Comparison of ENCODE assay signal across 8 cellular contexts in the genomic region with DNA sequence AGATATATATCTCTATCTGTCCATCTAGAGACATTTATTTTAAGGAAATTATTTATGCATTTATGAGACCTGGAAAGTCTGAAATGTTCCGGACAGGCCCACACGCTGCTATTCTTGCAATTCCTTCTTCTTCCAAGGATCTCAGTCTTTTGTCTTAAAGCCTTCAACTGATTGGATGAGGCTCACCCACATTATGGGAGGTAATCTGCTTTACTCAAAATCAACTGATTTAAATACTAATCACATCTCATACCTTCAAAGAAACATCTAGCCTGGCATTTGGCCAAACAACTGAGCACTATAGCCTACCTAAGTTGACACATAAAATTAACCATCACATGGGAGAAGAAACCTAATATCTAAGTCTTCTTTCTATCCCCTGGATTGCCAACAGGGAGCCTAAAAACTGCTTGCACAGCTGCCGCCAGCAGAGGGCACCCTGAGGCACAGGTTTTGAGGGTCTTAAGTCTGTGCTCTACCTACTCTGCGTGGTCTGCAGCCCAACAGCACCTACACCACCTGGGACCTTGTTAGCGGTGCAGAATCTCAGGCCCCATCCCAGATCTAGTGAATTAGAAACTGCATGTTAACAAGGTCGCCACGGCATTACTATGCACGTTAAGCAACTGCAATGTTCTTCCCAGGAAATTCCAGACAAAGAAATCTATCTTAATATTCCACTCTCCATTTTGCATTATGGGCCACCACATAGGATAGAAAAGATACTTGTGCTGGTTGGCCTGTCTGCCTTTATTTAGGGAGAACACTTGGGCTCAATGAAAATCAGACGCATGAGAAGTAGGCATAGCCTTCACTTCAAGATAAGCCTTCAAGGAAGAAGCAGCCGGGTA.
DNase-seq lines count a peak whose midpoint lies in the region; ATAC-seq, FAIRE-seq and TF ChIP-seq lines count a peak whose summit lies in the region.

No MANE protein-coding gene starts in this region.

- H3K4me1 ChIP-seq in keratinocyte (ENCODE audit: control insufficient read depth, extremely low read depth, insufficient read depth, low read length) = no peaks in the 10 kb centered on the region

- H3K9me1 ChIP-seq in keratinocyte (ENCODE audit: control insufficient read depth, extremely low read depth, insufficient read depth, low read length) = no peaks in the 10 kb centered on the region

- peaks cover 5% of the 10 kb centered on the region for H3K9me3 Mint-ChIP-seq in activated naive CD4-positive, alpha-beta T cell treated with anti-CD3 and anti-CD28 coated beads, Interleukin-2, amount 10 ng/mL, durations not matched to agents 7 days and 5 days

- no peaks in the 10 kb centered on the region for H3K79me2 ChIP-seq in keratinocyte (ENCODE audit: control insufficient read depth, insufficient read depth, low read length)

- H3K27ac ChIP-seq in VCaP = no peak overlapping the region
- H3K27ac ChIP-seq in keratinocyte (ENCODE audit: control insufficient read depth, insufficient read depth, low read length) = no peak overlapping the region

- H3K27me3 ChIP-seq in keratinocyte (ENCODE audit: control insufficient read depth, extremely low read depth, insufficient read depth, low read length) = no peaks in the 10 kb centered on the region

- no peak overlapping the region for H2AFZ ChIP-seq in keratinocyte (ENCODE audit: control insufficient read depth, low read length)

- H3K27me3 Mint-ChIP-seq in activated naive CD4-positive, alpha-beta T cell treated with anti-CD3 and anti-CD28 coated beads, Interleukin-2, amount 10 ng/mL, durations not matched to agents 7 days and 5 days = no peaks in the 10 kb centered on the region

- H3K4me3 Mint-ChIP-seq in activated naive CD4-positive, alpha-beta T cell treated with anti-CD3 and anti-CD28 coated beads, Interleukin-2, amount 10 ng/mL, durations not matched to agents 7 days and 5 days = no peak overlapping the region

- ATAC-seq in HG03045 (IDR thresholded peaks at IDR 0.05; ENCODE audit: unreplicated experiment) (no peak), GM19023 (IDR thresholded peaks at IDR 0.05; ENCODE audit: unreplicated experiment) (no peak)

- TF ChIP-seq CTCF in VCaP (conservative IDR thresholded peaks at IDR 0.05) (peak; percentile 73), keratinocyte (optimal IDR thresholded peaks at IDR 0.05 in 1 of 3, IDR thresholded peaks at IDR 0.05 in 1 of 3, conservative IDR thresholded peaks at IDR 0.05 in 1 of 3; ENCODE audit: extremely low read depth in 1 of 3, insufficient read depth in 2 of 3, low read length in 3 of 3) (peak; percentile 51 to 71 (median 63))

- no peaks in the 10 kb centered on the region for H3K36me3 ChIP-seq in keratinocyte (ENCODE audit: control insufficient read depth in 2 of 2, extremely low read depth in 1 of 2, insufficient read depth in 2 of 2, low read length in 2 of 2)

- H3K36me3 Mint-ChIP-seq in activated naive CD4-positive, alpha-beta T cell treated with anti-CD3 and anti-CD28 coated beads, Interleukin-2, amount 10 ng/mL, durations not matched to agents 7 days and 5 days = no peaks in the 10 kb centered on the region

- H3K9me3 ChIP-seq in keratinocyte (ENCODE audit: control insufficient read depth, low read depth, low read length) = no peaks in the 10 kb centered on the region

- FAIRE-seq in keratinocyte (lab: Jason Lieb, UNC) = no peak

- H3K4me2 ChIP-seq in keratinocyte (ENCODE audit: control insufficient read depth, extremely low read depth, insufficient read depth, low read depth, low read length) = no peak overlapping the region

- H3K9ac ChIP-seq in keratinocyte (ENCODE audit: control insufficient read depth, extremely low read depth, insufficient read depth, low read length) = no peak overlapping the region

- peak; percentile 21 for DNase-seq in activated naive CD4-positive, alpha-beta T cell treated with anti-CD3 and anti-CD28 coated beads, Interleukin-2, amount 10 ng/mL, durations not matched to agents 7 days and 5 days
- no peak for DNase-seq in activated naive CD4-positive, alpha-beta T cell (lab: John Stamatoyannopoulos, UW)
- DNase-seq in LHCN-M2 (ENCODE audit: low read depth) (peak; percentile 34), keratinocyte (ENCODE audit: low read depth, low spot score) (no peak)
- no peak for DNase-seq in activated CD4-positive, alpha-beta T cell treated with anti-CD3 and anti-CD28 coated beads for 1 hour

- dilution Hi-C loops in keratinocyte (cut with MboI; ENCODE audit: extremely low pct_ligation_motif_present, low sequenced_read_pairs) = no loop called here

- H3K4me3 ChIP-seq in keratinocyte (ENCODE audit: control insufficient read depth in 2 of 3, extremely low read depth in 1 of 3, insufficient read depth in 2 of 3, low read depth in 1 of 3, low read length in 3 of 3) = no peak overlapping the region

- no peak overlapping the region for H3K27ac Mint-ChIP-seq in activated naive CD4-positive, alpha-beta T cell treated with anti-CD3 and anti-CD28 coated beads, Interleukin-2, amount 10 ng/mL, durations not matched to agents 7 days and 5 days

- no peaks in the 10 kb centered on the region for H4K20me1 ChIP-seq in keratinocyte (ENCODE audit: control insufficient read depth, extremely low read depth, insufficient read depth, low read length)

- CTCF ChIA-PET in activated naive CD4-positive, alpha-beta T cell treated with anti-CD3 and anti-CD28 coated beads, Interleukin-2, amount 10 ng/mL, durations not matched to agents 7 days and 5 days (lab: Charles Lee) = interaction anchor here (0.7 kb wide), 1 partner anchor 30 kb away, joined by 3 read pairs; no protein-coding TSS in a partner anchor

- no peaks in the 10 kb centered on the region for H3K4me1 Mint-ChIP-seq in activated naive CD4-positive, alpha-beta T cell treated with anti-CD3 and anti-CD28 coated beads, Interleukin-2, amount 10 ng/mL, durations not matched to agents 7 days and 5 days

Comparison
In these comparisons a context has a peak if more than half of its experiments do, and no peak if none do; other contexts are left out.
1. DNase-seq: peak in activated naive CD4-positive, alpha-beta T cell treated with anti-CD3 and anti-CD28 coated beads, Interleukin-2, amount 10 ng/mL, durations not matched to agents 7 days and 5 days (single experiment) and LHCN-M2 (single experiment); none in activated naive CD4-positive, alpha-beta T cell (0 of 4), keratinocyte (single experiment) and activated CD4-positive, alpha-beta T cell treated with anti-CD3 and anti-CD28 coated beads for 1 hour (single experiment).